In the genomic region with DNA sequence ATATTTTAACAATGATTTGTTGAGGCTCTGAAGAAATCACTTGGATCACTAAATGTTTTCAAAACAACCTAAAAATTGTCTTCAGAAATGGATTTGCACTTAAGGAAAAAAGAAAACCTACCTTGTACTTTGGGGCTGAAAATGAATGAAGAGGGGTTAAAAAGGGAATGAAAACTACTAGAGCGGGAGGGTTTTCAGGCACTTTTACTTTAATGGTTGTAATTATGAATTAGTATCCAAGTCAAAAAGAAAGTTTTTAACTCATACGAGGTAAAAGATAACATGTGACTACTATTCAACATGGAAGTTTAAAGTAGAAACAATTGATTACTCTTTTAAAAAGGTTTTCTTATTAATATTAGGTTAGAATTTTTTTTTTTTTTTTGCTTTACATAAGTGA, we compare ENCODE assay signal across 1 cellular context.
TF ChIP-seq lines count a peak whose summit lies in the region.

No MANE protein-coding gene starts in this region.

TF ChIP-seq in IMR-90, 13 proteins besides CTCF, POLR2A, EP300 and RAD21:
- TF ChIP-seq, protein P1, sequence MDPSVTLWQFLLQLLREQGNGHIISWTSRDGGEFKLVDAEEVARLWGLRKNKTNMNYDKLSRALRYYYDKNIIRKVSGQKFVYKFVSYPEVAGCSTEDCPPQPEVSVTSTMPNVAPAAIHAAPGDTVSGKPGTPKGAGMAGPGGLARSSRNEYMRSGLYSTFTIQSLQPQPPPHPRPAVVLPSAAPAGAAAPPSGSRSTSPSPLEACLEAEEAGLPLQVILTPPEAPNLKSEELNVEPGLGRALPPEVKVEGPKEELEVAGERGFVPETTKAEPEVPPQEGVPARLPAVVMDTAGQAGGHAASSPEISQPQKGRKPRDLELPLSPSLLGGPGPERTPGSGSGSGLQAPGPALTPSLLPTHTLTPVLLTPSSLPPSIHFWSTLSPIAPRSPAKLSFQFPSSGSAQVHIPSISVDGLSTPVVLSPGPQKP (IDR thresholded peaks at IDR 0.05; ENCODE audit: borderline replicate concordance, low read depth, low read length), result no peak
- TF ChIP-seq RFX5 (IDR thresholded peaks at IDR 0.05; ENCODE audit: low read depth, low read length) (no peak), RCOR1 (IDR thresholded peaks at IDR 0.05; ENCODE audit: insufficient replicate concordance, low read length) (no peak), CEBPB (IDR thresholded peaks at IDR 0.05; ENCODE audit: low read depth, low read length) (no peak), SMC3 (IDR thresholded peaks at IDR 0.05; ENCODE audit: low read depth, low read length) (no peak), MAFK (IDR thresholded peaks at IDR 0.05; ENCODE audit: low read depth, low read length) (no peak), CHD1 (IDR thresholded peaks at IDR 0.05; ENCODE audit: low read depth, low read length) (no peak), MXI1 (IDR thresholded peaks at IDR 0.05; ENCODE audit: borderline replicate concordance, low read depth, low read length) (no peak), NFE2L2 (IDR thresholded peaks at IDR 0.05; ENCODE audit: low read depth, low read length) (no peak), MAZ (IDR thresholded peaks at IDR 0.05; ENCODE audit: borderline replicate concordance, low read depth, low read length) (no peak), BHLHE40 (IDR thresholded peaks at IDR 0.05; ENCODE audit: low read depth, low read length) (no peak), FOS (IDR thresholded peaks at IDR 0.05; ENCODE audit: low read depth, low read length) (no peak)
- TF ChIP-seq, protein P2, sequence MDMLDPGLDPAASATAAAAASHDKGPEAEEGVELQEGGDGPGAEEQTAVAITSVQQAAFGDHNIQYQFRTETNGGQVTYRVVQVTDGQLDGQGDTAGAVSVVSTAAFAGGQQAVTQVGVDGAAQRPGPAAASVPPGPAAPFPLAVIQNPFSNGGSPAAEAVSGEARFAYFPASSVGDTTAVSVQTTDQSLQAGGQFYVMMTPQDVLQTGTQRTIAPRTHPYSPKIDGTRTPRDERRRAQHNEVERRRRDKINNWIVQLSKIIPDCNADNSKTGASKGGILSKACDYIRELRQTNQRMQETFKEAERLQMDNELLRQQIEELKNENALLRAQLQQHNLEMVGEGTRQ (IDR thresholded peaks at IDR 0.05; ENCODE audit: low read depth, low read length), result no peak
